ENCODE assay signal across 8 cellular contexts in genomic region chr6:32968770-32969684, GRCh38. TPM values are rescaled to one million over a fixed set of nuclear protein-coding genes. Genes with fewer than 3 reads are reported as not detected.
DNase-seq lines count a peak whose midpoint lies in the region; ATAC-seq and TF ChIP-seq lines count a peak whose summit lies in the region.

No MANE protein-coding gene starts in this region.

- H3K27me3 Mint-ChIP-seq in nephron progenitor cell (ENCODE audit: low read depth, poor library complexity): peaks cover 7% of the 10 kb centered on the region

- DNase-seq in A172 (ENCODE audit: low spot score) (peak; percentile 85), HuH-7.5 (ENCODE audit: low spot score) (peak; percentile 56), RPMI8226 (peak; percentile 85), fibroblast of villous mesenchyme (ENCODE audit: low read depth) (peak; percentile 92), nephron progenitor cell (peak; percentile 69)
- DNase-seq in activated gamma-delta T cell treated with anti-CD3 and anti-CD28 coated beads, Interleukin-2, amount 50 U/mL, for 16 hours (ENCODE audit: low read depth): peak; percentile 33

- H3K4me3 Mint-ChIP-seq in nephron progenitor cell: peak overlapping the region; percentile 98

- TF ChIP-seq CTCF in fibroblast of villous mesenchyme (IDR thresholded peaks at IDR 0.05; ENCODE audit: insufficient read depth, low read depth, low read length) (peak; percentile 19), nephron progenitor cell (IDR thresholded peaks at IDR 0.05) (no peak)

- peaks cover 31% of the 10 kb centered on the region for H3K4me1 Mint-ChIP-seq in nephron progenitor cell

- ATAC-seq in GM18498 (IDR thresholded peaks at IDR 0.05; ENCODE audit: unreplicated experiment): peak; percentile 4

- H3K4me3 ChIP-seq in fibroblast of villous mesenchyme (ENCODE audit: low read depth, low read length): peak overlapping the region; percentile 91

- H3K9me3 Mint-ChIP-seq in nephron progenitor cell: no peaks in the 10 kb centered on the region

- H3K27ac ChIP-seq in temporal lobe (ENCODE audit: low read depth, low read length): peak overlapping the region; percentile 100

- H3K36me3 Mint-ChIP-seq in nephron progenitor cell (ENCODE audit: low read depth): peaks cover 19% of the 10 kb centered on the region

- H3K27ac Mint-ChIP-seq in nephron progenitor cell: peak overlapping the region; percentile 100

RNA-seq across cellular contexts. Expression of gene BRD2, which starts 0.6 kb away (rescaled TPM):
- total RNA-seq in A172 (2014; rRNA removed; shearing (Covaris generic)): 73.9 and 106 TPM in 2 replicates
- total RNA-seq in fibroblast of villous mesenchyme: 126 and 146 TPM in 2 replicates
- total RNA-seq in temporal lobe: 68.6 TPM

RNA-seq across cellular contexts. Expression of gene HLA-DMA, which starts 16.1 kb away (rescaled TPM):
- 0.78 and 1.2 TPM in 2 replicates for total RNA-seq in A172 (2014; rRNA removed; shearing (Covaris generic))
- total RNA-seq in fibroblast of villous mesenchyme (1.9 and 3.5 TPM in 2 replicates), temporal lobe (1.5 TPM)

RNA-seq across cellular contexts. Expression of gene HLA-DMB, which starts 28.2 kb away (rescaled TPM):
- not detected in 2 replicates for total RNA-seq in A172 (2014; rRNA removed; shearing (Covaris generic))
- total RNA-seq in fibroblast of villous mesenchyme (1.7 TPM in 1 of 2 replicates, not detected in the other), temporal lobe (0.49 TPM)

RNA-seq across cellular contexts. Expression of gene HLA-DOA, which starts 40.4 kb away (rescaled TPM):
- total RNA-seq in A172 (2014; rRNA removed; shearing (Covaris generic)): not detected in 2 replicates
- total RNA-seq in fibroblast of villous mesenchyme: not detected in 2 replicates
- 0.25 TPM for total RNA-seq in temporal lobe

Comparison
In these comparisons a context has a peak if more than half of its experiments do, and no peak if none do; other contexts are left out.
1. Peak in every context shown above with its lines: DNase-seq, ATAC-seq, H3K4me3 ChIP-seq and H3K27ac ChIP-seq.
2. DNase-seq: peak in every context shown above with its lines; median percentile 92 in fibroblast of villous mesenchyme; 85 in A172; 85 in RPMI8226; 69 in nephron progenitor cell; 56 in HuH-7.5; 33 in activated gamma-delta T cell treated with anti-CD3 and anti-CD28 coated beads, Interleukin-2, amount 50 U/mL, for 16 hours.